Comparison of ENCODE assay signal across 18 cellular contexts in genomic region chr10:110448682-110449418, GRCh38. TPM values are rescaled to one million over a fixed set of nuclear protein-coding genes. Genes with fewer than 3 reads are reported as not detected.
DNase-seq lines count a peak whose midpoint lies in the region; ATAC-seq, FAIRE-seq and TF ChIP-seq lines count a peak whose summit lies in the region.
"Had no signal": no experiment of that assay in that cellular context is flagged by ENCODE, and none has a peak within 500 bp of the region (broad histone marks: within the 10 kb centered on the region; RNA-seq: fewer than 3 reads in every experiment).

No MANE protein-coding gene starts in this region.

- ATAC-seq in right lobe of liver, result no peak
- no peak for ATAC-seq in HepG2
- ATAC-seq: activated T-helper 17 cell treated with anti-CD3 and anti-CD28 coated beads, Interleukin-2, amount 50 U/mL, for 72 hours; gastroesophageal sphincter had no signal

- H3K4me1 ChIP-seq in right lobe of liver (no peaks in the 10 kb centered on the region), HepG2 (ENCODE audit: insufficient read depth, low read length) (no peaks in the 10 kb centered on the region)
- H3K4me1 ChIP-seq: gastroesophageal sphincter had no signal

- no peak for TF ChIP-seq CTCF in right lobe of liver (IDR thresholded peaks at IDR 0.05)
- TF ChIP-seq CTCF in HepG2 (CRISPR knock-in tag; IDR thresholded peaks at IDR 0.05), result no peak

- no peaks in the 10 kb centered on the region for H3K79me2 ChIP-seq in HepG2 (ENCODE audit: insufficient read depth, low read length)

- no peak overlapping the region for H3K4me3 Mint-ChIP-seq in T-helper 1 cell treated with Interleukin-12 subunit alpha and Interleukin-12 subunit beta and Interleukin-4 antibody, amounts not matched to agents 30 μg/mL and 1 μg/mL, for 36 hours
- H3K4me3 Mint-ChIP-seq: activated T-helper 17 cell treated with anti-CD3 and anti-CD28 coated beads, Interleukin-2, amount 50 U/mL, for 72 hours; CD4-positive, alpha-beta T cell had no signal

- no TSS peak for BruUV-seq in HepG2 (replicated peaks; lab: Mats Ljungman, UMichigan)

- POLR2A ChIA-PET in HepG2 (lab: Yijun Ruan, JAX), result no interaction called here

- peak overlapping the region; percentile 81 for H3K27ac Mint-ChIP-seq in T-helper 1 cell treated with Interleukin-12 subunit alpha and Interleukin-12 subunit beta and Interleukin-4 antibody, amounts not matched to agents 30 μg/mL and 1 μg/mL, for 36 hours
- H3K27ac Mint-ChIP-seq: activated T-helper 17 cell treated with anti-CD3 and anti-CD28 coated beads, Interleukin-2, amount 50 U/mL, for 72 hours; CD4-positive, alpha-beta T cell had no signal

- peaks cover 7% of the 10 kb centered on the region for H3K9me3 Mint-ChIP-seq in T-helper 1 cell treated with Interleukin-12 subunit alpha and Interleukin-12 subunit beta and Interleukin-4 antibody, amounts not matched to agents 30 μg/mL and 1 μg/mL, for 36 hours
- H3K9me3 Mint-ChIP-seq: activated T-helper 17 cell treated with anti-CD3 and anti-CD28 coated beads, Interleukin-2, amount 50 U/mL, for 72 hours; CD4-positive, alpha-beta T cell had no signal

- H4K20me1 ChIP-seq in HepG2 (ENCODE audit: insufficient read depth, low read length), result no peaks in the 10 kb centered on the region

- peak in 2 of 3 donors; percentile 12 to 13 for DNase-seq in right lobe of liver
- no peak for DNase-seq in HepG2 (ENCODE audit: low spot score)
- peak; percentile 18 for DNase-seq in islet precursor cell
- no peak for DNase-seq in activated gamma-delta T cell (lab: John Stamatoyannopoulos, UW)
- no peak for DNase-seq in NCI-H345 (lab: John Stamatoyannopoulos, UW)
- no peak for DNase-seq in G401 (ENCODE audit: low spot score)
- DNase-seq: DMS53, erythroblast, midbrain, NCI-H2081, NCI-H510A had no signal

- no peak overlapping the region for H3K4me2 ChIP-seq in HepG2 (ENCODE audit: low read depth, low read length)

- no peak overlapping the region for H3K27ac ChIP-seq in right lobe of liver
- H3K27ac ChIP-seq in HepG2 (ENCODE audit: extremely low read length, insufficient read depth, low read length), result no peak overlapping the region
- H3K27ac ChIP-seq: adrenal gland, gastroesophageal sphincter had no signal

- no peak overlapping the region for H3K4me3 ChIP-seq in right lobe of liver
- H3K4me3 ChIP-seq in HepG2 (replicated peaks in 1 of 3; ENCODE audit: insufficient read depth in 1 of 3, low read depth in 2 of 3, low read length in 3 of 3), result no peak overlapping the region
- H3K4me3 ChIP-seq: adrenal gland, gastroesophageal sphincter, HAP-1 had no signal

- no peak overlapping the region for H2AFZ ChIP-seq in HepG2 (ENCODE audit: low read length)

- no peak for TF ChIP-seq EP300 in HepG2 (IDR thresholded peaks at IDR 0.05; ENCODE audit: low read depth in 2 of 2, low read length in 2 of 2)
- no peak for TF ChIP-seq EP300 in HepG2 (CRISPR knock-in tag; IDR thresholded peaks at IDR 0.05; ENCODE audit: borderline replicate concordance)

- CTCF ChIA-PET in HepG2 (lab: Yijun Ruan, JAX; ENCODE audit: low intra/inter-chr PET ratio, low total read pairs), result no interaction called here

- H3K27me3 ChIP-seq in right lobe of liver (no peaks in the 10 kb centered on the region), HepG2 (ENCODE audit: control insufficient read depth in 1 of 2, insufficient read depth in 2 of 2, low read length in 2 of 2) (0 out of 5 replicates have a peak, but pooled peaks cover 0 to 3% of the 10 kb centered on the region in 2 experiments)
- H3K27me3 ChIP-seq: adrenal gland had no signal

- in situ Hi-C loops in HepG2 (cut with HindIII; ENCODE audit: extremely low pct_ligation_motif_present, low pct_unique_long_range_greater_than_20kb), result no loop called here
- in situ Hi-C loops in G401 (cut with HindIII; ENCODE audit: low sequenced_read_pairs), result no loop called here

- no peak overlapping the region for H3K9ac ChIP-seq in HepG2 (ENCODE audit: insufficient read depth, low read depth, low read length)

- H3K4me1 Mint-ChIP-seq in T-helper 1 cell treated with Interleukin-12 subunit alpha and Interleukin-12 subunit beta and Interleukin-4 antibody, amounts not matched to agents 30 μg/mL and 1 μg/mL, for 36 hours (ENCODE audit: low read depth), result peaks cover 15% of the 10 kb centered on the region
- H3K4me1 Mint-ChIP-seq: activated T-helper 17 cell treated with anti-CD3 and anti-CD28 coated beads, Interleukin-2, amount 50 U/mL, for 72 hours had no signal

- peaks cover 17% of the 10 kb centered on the region for H3K27me3 Mint-ChIP-seq in T-helper 1 cell treated with Interleukin-12 subunit alpha and Interleukin-12 subunit beta and Interleukin-4 antibody, amounts not matched to agents 30 μg/mL and 1 μg/mL, for 36 hours (ENCODE audit: low read depth)
- H3K27me3 Mint-ChIP-seq: activated T-helper 17 cell treated with anti-CD3 and anti-CD28 coated beads, Interleukin-2, amount 50 U/mL, for 72 hours; CD4-positive, alpha-beta T cell had no signal

- WGBS in right lobe of liver (ENCODE audit: insufficient coverage, low coverage, low lambda C conversion rate, missing lambda C conversion rate), result 83% methylated on average over 3 of the region's 3 CpGs
- WGBS in HepG2 (ENCODE audit: low lambda C conversion rate), result 6% methylated on average over 3 of the region's 3 CpGs

- H3K9me3 ChIP-seq in right lobe of liver, result no peaks in the 10 kb centered on the region
- no peaks in the 10 kb centered on the region for H3K9me3 ChIP-seq in HepG2 (ENCODE audit: low read length)
- H3K9me3 ChIP-seq: adrenal gland, gastroesophageal sphincter, HAP-1 had no signal

- intact Hi-C loops in right lobe of liver (cut with DNase I) (no loop called here), HepG2 (cut with micrococcal nuclease; ENCODE audit: unreplicated experiment) (no loop called here)

- TF ChIP-seq POLR2A in right lobe of liver (IDR thresholded peaks at IDR 0.05) (no peak), HepG2 (IDR thresholded peaks at IDR 0.05; ENCODE audit: insufficient read depth in 1 of 2, low read depth in 2 of 2, low read length in 2 of 2) (no peak)

- H3K36me3 ChIP-seq in right lobe of liver, result no peaks in the 10 kb centered on the region
- no peaks in the 10 kb centered on the region for H3K36me3 ChIP-seq in HepG2 (replicated peaks in 1 of 2; ENCODE audit: control insufficient read depth in 1 of 2, insufficient read depth in 2 of 2, low read length in 2 of 2)
- H3K36me3 ChIP-seq: adrenal gland, gastroesophageal sphincter, HAP-1 had no signal

- TF ChIP-seq RAD21 in HepG2 (CRISPR knock-in tag; IDR thresholded peaks at IDR 0.05), result no peak

- no peak for FAIRE-seq in HepG2 (lab: Jason Lieb, UNC)
- FAIRE-seq: bronchial epithelial cell had no signal

- peaks cover 5% of the 10 kb centered on the region for H3K36me3 Mint-ChIP-seq in T-helper 1 cell treated with Interleukin-12 subunit alpha and Interleukin-12 subunit beta and Interleukin-4 antibody, amounts not matched to agents 30 μg/mL and 1 μg/mL, for 36 hours (ENCODE audit: low read depth)

TF ChIP-seq in HepG2, 621 proteins besides CTCF, POLR2A, EP300 and RAD21 (continues in another document):
- TF ChIP-seq ZMYM2 (CRISPR knock-in tag; IDR thresholded peaks at IDR 0.05) (no peak), TFDP2 (CRISPR knock-in tag; IDR thresholded peaks at IDR 0.05) (no peak), ZNF788 (CRISPR knock-in tag; IDR thresholded peaks at IDR 0.05; ENCODE audit: borderline replicate concordance) (no peak), ZNF672 (CRISPR knock-in tag; IDR thresholded peaks at IDR 0.05) (no peak), RBFOX2 (IDR thresholded peaks at IDR 0.05; ENCODE audit: low read depth, low read length) (no peak), SMAD1 (CRISPR knock-in tag; IDR thresholded peaks at IDR 0.05; ENCODE audit: borderline replicate concordance, low read depth) (no peak)

RNA-seq across cellular contexts. Expression of gene DUSP5, which starts 48.9 kb away (rescaled TPM):
- total RNA-seq in right lobe of liver (10 to 100 TPM in 3 of 6 experiments, 1 to 10 TPM in 3; 2.3 to 47.7 (median 10.8) TPM), HepG2 (2016; rRNA removed; fragmentation: Illumina TruSeq; extraction: Trizol) (1.4 and 1.5 TPM in 2 replicates)
- 0.35 and 0.71 TPM in 2 replicates for total RNA-seq in HepG2 (2016; cell fraction: cytosol; rRNA removed; fragmentation: Illumina TruSeq; extraction: Trizol; ENCODE audit: low read depth)
- 1.2 and 1.5 TPM in 2 replicates for total RNA-seq in HepG2 (2016; cell fraction: insoluble cytoplasmic fraction; rRNA removed; fragmentation: Illumina TruSeq; extraction: Trizol)
- total RNA-seq in HepG2 (2016; cell fraction: membrane; rRNA removed; fragmentation: Illumina TruSeq; extraction: Trizol), result 1.7 and 2.0 TPM in 2 replicates
- total RNA-seq in HepG2 (2016; cell fraction: nucleus; rRNA removed; fragmentation: Illumina TruSeq; extraction: Trizol), result 0.88 and 0.99 TPM in 2 replicates
- polyA plus RNA-seq in HepG2 (2011; rRNA removed), result 3.7 and 5.8 TPM in 2 replicates
- polyA plus RNA-seq in HepG2 (2011; cell fraction: cytosol; rRNA removed), result 6.6 and 7.0 TPM in 2 replicates
- polyA plus RNA-seq in HepG2 (2011; cell fraction: nucleus; rRNA removed), result 4.5 and 4.8 TPM in 2 replicates
- 2.3 and 5.4 TPM in 2 replicates for polyA plus RNA-seq in HepG2 (2012)
- polyA plus RNA-seq in HepG2 (2016; cell fraction: cytosol; fragmentation: Illumina TruSeq; extraction: Trizol; ENCODE audit: low read depth), result 0.44 and 0.53 TPM in 2 replicates
- polyA plus RNA-seq in HepG2 (2016; cell fraction: insoluble cytoplasmic fraction; fragmentation: Illumina TruSeq; extraction: Trizol; ENCODE audit: low read depth), result 1.4 and 1.6 TPM in 2 replicates
- polyA plus RNA-seq in HepG2 (2016; cell fraction: membrane; fragmentation: Illumina TruSeq; extraction: Trizol; ENCODE audit: low read depth), result 1.2 and 1.7 TPM in 2 replicates
- polyA plus RNA-seq in HepG2 (2016; cell fraction: nucleus; fragmentation: Illumina TruSeq; extraction: Trizol; ENCODE audit: insufficient read depth, low read depth), result 0.82 and 1.5 TPM in 2 replicates
- 26.8 and 47.7 TPM in 2 replicates for polyA minus RNA-seq in HepG2 (2011; rRNA and poly(A)+ RNA removed; ENCODE audit: low replicate concordance)
- polyA minus RNA-seq in HepG2 (2011; cell fraction: cytosol; rRNA and poly(A)+ RNA removed), result 12.5 and 15.5 TPM in 2 replicates
- polyA minus RNA-seq in HepG2 (2011; cell fraction: nucleus; rRNA and poly(A)+ RNA removed), result 4.5 and 6.5 TPM in 2 replicates
- total RNA-seq in G401 (2014; rRNA removed; shearing (Covaris generic)), result 1.2 and 1.6 TPM in 2 replicates

Comparison
In these comparisons a context has a peak if more than half of its experiments do, and no peak if none do; other contexts are left out.
1. DNase-seq: peak in right lobe of liver (2 of 3) and islet precursor cell (single experiment); none in HepG2 (single experiment), activated gamma-delta T cell (single experiment), NCI-H345 (single experiment) and G401 (single experiment).